21 cellular contexts compared by ENCODE assay signal in the genomic region with DNA sequence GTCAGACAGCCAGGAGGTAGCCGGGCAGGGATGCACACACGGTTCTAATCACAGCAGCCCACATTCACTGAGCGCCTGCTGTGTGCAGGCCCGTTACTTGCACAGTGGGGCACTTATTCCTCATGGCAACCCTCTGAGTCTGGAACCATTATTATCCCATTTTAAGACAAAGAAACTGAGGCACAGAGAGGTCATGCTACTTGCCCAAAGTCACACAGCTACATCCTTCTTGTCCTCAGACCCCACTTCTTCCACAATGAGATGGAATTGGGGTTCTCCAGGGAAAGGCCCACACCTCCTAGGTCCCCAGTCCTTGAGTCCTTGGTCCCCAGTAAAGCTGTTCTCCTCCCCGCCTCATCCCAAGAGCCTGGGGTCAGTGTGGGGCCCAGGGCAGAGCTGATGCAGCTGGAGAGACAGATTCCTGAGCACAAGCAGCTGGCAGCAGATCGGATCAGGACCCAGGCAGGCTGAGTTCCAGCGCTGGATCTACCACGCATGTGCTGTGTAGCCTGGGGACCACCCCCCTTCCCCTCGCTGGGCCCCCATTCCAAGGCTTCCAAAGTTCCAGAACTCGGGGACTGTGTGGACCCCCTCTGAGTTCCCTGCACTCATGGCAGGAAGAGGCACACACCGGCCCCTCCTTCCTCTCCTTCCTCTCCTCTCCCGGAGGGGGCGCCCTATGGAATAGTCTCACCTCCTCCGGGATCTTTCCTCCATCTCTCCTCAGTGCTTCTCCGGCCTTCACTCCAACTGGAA.
DNase-seq lines count a peak whose midpoint lies in the region; ATAC-seq, FAIRE-seq and TF ChIP-seq lines count a peak whose summit lies in the region.
"Had no signal": no experiment of that assay in that cellular context is flagged by ENCODE, and none has a peak within 500 bp of the region (broad histone marks: within the 10 kb centered on the region; RNA-seq: fewer than 3 reads in every experiment).

No MANE protein-coding gene starts in this region.

- H3K9me2 ChIP-seq in Karpas-422 (replicated peaks; ENCODE audit: insufficient read depth, low read length), result no peaks in the 10 kb centered on the region
- H3K9me2 ChIP-seq: SK-N-SH had no signal

- H3K4me2 ChIP-seq in H1 (ENCODE audit: insufficient read depth in 1 of 2, low read depth in 2 of 2, low read length in 2 of 2), result no peak overlapping the region
- H3K4me2 ChIP-seq in Karpas-422 (ENCODE audit: low read depth, low read length, poor library complexity, severe bottlenecking), result no peak overlapping the region
- H3K4me2 ChIP-seq: SK-N-SH had no signal

- H3K23me2 ChIP-seq in H1 (ENCODE audit: low read depth, low read length), result peaks cover under 1% of the 10 kb centered on the region; the same call in 1 of the 2 replicates

- no peak overlapping the region for H2BK12ac ChIP-seq in H1 (ENCODE audit: low read depth, low read length)

- intact Hi-C loops in CD4-positive, alpha-beta memory T cell (cut with micrococcal nuclease), result no loop called here

- H4K8ac ChIP-seq in H1 (ENCODE audit: extremely low read depth, insufficient read depth, low read length), result no peak overlapping the region; the same call in 1 of the 2 replicates

- H3K4me1 Mint-ChIP-seq in CD4-positive, alpha-beta memory T cell, result no peaks in the 10 kb centered on the region

- H4K5ac ChIP-seq in H1 (ENCODE audit: insufficient read length, low read depth, low read length), result no peak overlapping the region

- peak; percentile 9; the same call in 1 of the 2 replicates for TF ChIP-seq CTCF in 22Rv1 (IDR thresholded peaks at IDR 0.05)
- TF ChIP-seq CTCF in HEK293 (tag by site-specific recombination; IDR thresholded peaks at IDR 0.05), result no peak
- TF ChIP-seq CTCF in H1 (IDR thresholded peaks at IDR 0.05; ENCODE audit: control extremely low read depth in 1 of 3, insufficient read depth in 1 of 3, low read depth in 1 of 3, low read length in 3 of 3), result peak; percentile 10 to 52 (median 46); a peak in 2 of 4 replicates

- H2AFZ ChIP-seq in H1 (ENCODE audit: low read length) (no peak overlapping the region), Karpas-422 (ENCODE audit: low read length) (no peak overlapping the region)
- H2AFZ ChIP-seq: GM23248 had no signal

- no peak overlapping the region for H2BK15ac ChIP-seq in H1 (ENCODE audit: low read length)

- POLR2A ChIA-PET in HEK293 (lab: Yijun Ruan, JAX) (no interaction called here), H1 (lab: Charles Lee; ENCODE audit: partially characterized antibody) (no interaction called here)
- POLR2A ChIA-PET in CD4-positive, alpha-beta memory T cell (lab: Charles Lee; ENCODE audit: partially characterized antibody), result no interaction called here

- H2BK5ac ChIP-seq in H1 (ENCODE audit: low read depth, low read length), result no peak overlapping the region

- no peak for TF ChIP-seq EP300 in H1 (IDR thresholded peaks at IDR 0.05; ENCODE audit: borderline replicate concordance in 1 of 2, low read depth in 2 of 2, low read length in 2 of 2)

- H2BK20ac ChIP-seq in H1 (ENCODE audit: low read length), result no peak overlapping the region

- CTCF ChIA-PET in HEK293 (lab: Yijun Ruan, JAX) (interaction anchor here (0.5 kb wide), 1 partner anchor 49 kb away, joined by 3 read pairs; no protein-coding TSS in a partner anchor), H1 (lab: Charles Lee; ENCODE audit: partially characterized antibody) (interaction anchor here (0.7 to 2.8 kb wide), 7 partner anchors 9 to 599 kb away, joined by 3 to 12 read pairs (median 3); no protein-coding TSS in a partner anchor)
- CTCF ChIA-PET in CD4-positive, alpha-beta memory T cell (lab: Charles Lee; ENCODE audit: partially characterized antibody), result no interaction called here

- H3K27me3 ChIP-seq in H1 (replicated peaks in 1 of 4; ENCODE audit: control insufficient read depth in 3 of 4, extremely low read depth in 1 of 4, insufficient read depth in 3 of 4, low read length in 3 of 4) (no peaks in the 10 kb centered on the region), Karpas-422 (ENCODE audit: low read length) (no peaks in the 10 kb centered on the region)
- no peaks in the 10 kb centered on the region for H3K27me3 ChIP-seq in CD4-positive, alpha-beta memory T cell (ENCODE audit: insufficient read depth, low read length)

- H3K36me3 Mint-ChIP-seq in CD4-positive, alpha-beta memory T cell, result no peaks in the 10 kb centered on the region

- no peak overlapping the region for H2BK120ac ChIP-seq in H1 (replicated peaks; ENCODE audit: low read depth, low read length)

- H3K79me2 ChIP-seq in H1 (ENCODE audit: control insufficient read depth in 1 of 2, insufficient read depth in 2 of 2, low read length in 2 of 2) (no peaks in the 10 kb centered on the region), Karpas-422 (ENCODE audit: low read length) (no peaks in the 10 kb centered on the region)

- no peak overlapping the region for H3K4me3 ChIP-seq in HEK293 (ENCODE audit: low read depth, low read length)
- no peak overlapping the region for H3K4me3 ChIP-seq in H1 (ENCODE audit: extremely low read depth in 1 of 4, insufficient read depth in 2 of 4, low read depth in 3 of 4, low read length in 4 of 4)
- no peak overlapping the region for H3K4me3 ChIP-seq in Karpas-422 (ENCODE audit: low read length)
- H3K4me3 ChIP-seq in CD4-positive, alpha-beta memory T cell (ENCODE audit: low read length in 2 of 2), result no peak overlapping the region
- H3K4me3 ChIP-seq: GM12878, GM23248 had no signal

- no peak overlapping the region for H3K18ac ChIP-seq in H1 (ENCODE audit: extremely low read depth, low read length)

- no peak overlapping the region for H3K56ac ChIP-seq in H1 (replicated peaks; ENCODE audit: insufficient read length, low read depth, low read length)

- no peak overlapping the region for H2AK5ac ChIP-seq in H1 (ENCODE audit: low read depth, low read length)

- peak in 1 of 2 experiments; percentile 21; a peak in 1 of 4 replicates for TF ChIP-seq RAD21 in H1 (IDR thresholded peaks at IDR 0.05 in 1 of 2, conservative IDR thresholded peaks at IDR 0.05 in 1 of 2; ENCODE audit: low read depth in 2 of 2, low read length in 2 of 2)

- H3K27ac ChIP-seq in 22Rv1 (no peak overlapping the region), HEK293 (ENCODE audit: extremely low read depth, low read depth, low read length) (no peak overlapping the region), H1 (ENCODE audit: low read depth, low read length) (no peak overlapping the region), Karpas-422 (ENCODE audit: low read length) (no peak overlapping the region)
- no peak overlapping the region for H3K27ac ChIP-seq in CD4-positive, alpha-beta memory T cell (ENCODE audit: low read depth, low read length)
- H3K27ac ChIP-seq: C4-2B, GM23248 had no signal

- H3K4me3 Mint-ChIP-seq in CD4-positive, alpha-beta memory T cell, result no peak overlapping the region

- TF ChIP-seq POLR2A in H1 (IDR thresholded peaks at IDR 0.05; ENCODE audit: control extremely low read depth in 1 of 2, low read depth in 2 of 2, low read length in 2 of 2), result no peak

- no peaks in the 10 kb centered on the region for H3K9me3 Mint-ChIP-seq in CD4-positive, alpha-beta memory T cell

- WGBS in H1 (ENCODE audit: extremely low coverage in 1 of 2, insufficient coverage in 1 of 2, insufficient read length in 1 of 2, insufficient replicate concordance in 2 of 2, low coverage in 1 of 2, low lambda C conversion rate in 2 of 2, missing lambda C conversion rate in 1 of 2), 2 experiments, result 80% methylated on average over 13 of the region's 15 CpGs; no CpG with 5 or more reads in 1 of the 2 experiments

- H3K9me3 ChIP-seq in HEK293 (ENCODE audit: control insufficient read depth, insufficient read depth, low read depth, low read length), result no peaks in the 10 kb centered on the region
- H3K9me3 ChIP-seq in H1 (ENCODE audit: insufficient read depth in 2 of 2, low read depth in 1 of 2, low read length in 1 of 2), result no peaks in the 10 kb centered on the region
- H3K9me3 ChIP-seq in Karpas-422 (ENCODE audit: low read length), result no peaks in the 10 kb centered on the region
- H3K9me3 ChIP-seq in CD4-positive, alpha-beta memory T cell (ENCODE audit: control insufficient read depth in 1 of 2, low read length in 2 of 2), result no peaks in the 10 kb centered on the region
- H3K9me3 ChIP-seq: SK-N-SH had no signal

- H3K4ac ChIP-seq in H1 (replicated peaks; ENCODE audit: insufficient read length, low read depth, low read length), result no peak overlapping the region

- H3K4me1 ChIP-seq in HEK293 (ENCODE audit: control insufficient read depth, insufficient read depth, low read length), result no peaks in the 10 kb centered on the region
- H3K4me1 ChIP-seq in H1 (replicated peaks in 1 of 4; ENCODE audit: control insufficient read depth in 3 of 4, insufficient read depth in 4 of 4, low read length in 3 of 4), result no peaks in the 10 kb centered on the region
- no peaks in the 10 kb centered on the region for H3K4me1 ChIP-seq in Karpas-422 (ENCODE audit: low read length)
- no peaks in the 10 kb centered on the region for H3K4me1 ChIP-seq in CD4-positive, alpha-beta memory T cell (ENCODE audit: insufficient read depth, low read length)

- no peak overlapping the region for H3K27ac Mint-ChIP-seq in CD4-positive, alpha-beta memory T cell

- H3K36me3 ChIP-seq in HEK293 (ENCODE audit: control insufficient read depth in 2 of 2, insufficient read depth in 1 of 2, low read length in 2 of 2) (no peaks in the 10 kb centered on the region), H1 (ENCODE audit: control insufficient read depth in 2 of 4, insufficient read depth in 4 of 4, low read length in 3 of 4) (no peaks in the 10 kb centered on the region), Karpas-422 (ENCODE audit: insufficient read depth, low read length) (no peaks in the 10 kb centered on the region)
- H3K36me3 ChIP-seq in CD4-positive, alpha-beta memory T cell (ENCODE audit: insufficient read depth, low read length), result no peaks in the 10 kb centered on the region

- ATAC-seq in GM19463 (IDR thresholded peaks at IDR 0.05; ENCODE audit: unreplicated experiment), result no peak
- ATAC-seq: GM12878, Right ventricle myocardium inferior had no signal

- no peak overlapping the region for H3K23ac ChIP-seq in H1 (ENCODE audit: insufficient read length)

- H4K20me1 ChIP-seq in H1 (replicated peaks in 1 of 2; ENCODE audit: control insufficient read depth in 1 of 2, insufficient read depth in 2 of 2, low read length in 2 of 2) (no peaks in the 10 kb centered on the region), Karpas-422 (ENCODE audit: insufficient read depth, low read depth, low read length) (no peaks in the 10 kb centered on the region)

- H3K79me1 ChIP-seq in H1 (ENCODE audit: low read depth, low read length), result no peaks in the 10 kb centered on the region

- FAIRE-seq in H1 (lab: Jason Lieb, UNC), result no peak
- FAIRE-seq: A204.1, GM12878, GM18507, GM19239 had no signal

- no peak overlapping the region for H3K9ac ChIP-seq in H1 (replicated peaks in 1 of 4; ENCODE audit: extremely low read depth in 1 of 4, low read depth in 3 of 4, low read length in 3 of 4)
- H3K9ac ChIP-seq in Karpas-422 (ENCODE audit: low read length), result no peak overlapping the region
- H3K9ac ChIP-seq: GM23248, SK-N-SH had no signal

- peaks cover 4 to 18% of the 10 kb centered on the region in 2 donors for H3K27me3 Mint-ChIP-seq in CD4-positive, alpha-beta memory T cell

- DNase-seq in H1 (ENCODE audit: low read depth in 1 of 2, low spot score in 2 of 2) (peak in 1 of 2 experiments; percentile 57), mesenteric fat pad (ENCODE audit: low spot score) (peak; percentile 79), Karpas-422 (no peak), hypothalamus (lab: John Stamatoyannopoulos, UW) (no peak)
- DNase-seq in CD4-positive, alpha-beta memory T cell, result no peak
- DNase-seq: COR-L47, DMS53, GM23248, NCI-H1048, NCI-H446, NCI-H748 treated with DMSO at 0.1 percent for 48 hours, SK-N-SH had no signal

- no peak overlapping the region for H4K91ac ChIP-seq in H1 (replicated peaks; ENCODE audit: insufficient read length, low read length)

- H3K14ac ChIP-seq in H1 (ENCODE audit: insufficient read length), result no peak overlapping the region
